8 cellular contexts compared by ENCODE assay signal in genomic region chr2:38075436-38076249, GRCh38. TPM values are rescaled to one million over a fixed set of nuclear protein-coding genes. Genes with fewer than 3 reads are reported as not detected.
DNase-seq lines count a peak whose midpoint lies in the region; ATAC-seq and FAIRE-seq lines count a peak whose summit lies in the region.

TSS of gene CYP1B1 (minus strand) at chr2:38076151. CDS start at chr2:38075388, 763 bp downstream.

- peaks cover 20 to 22% of the 10 kb centered on the region in 2 donors for H3K27me3 ChIP-seq in duodenal mucosa (ENCODE audit: control insufficient read depth in 1 of 2, insufficient read depth in 2 of 2, low read length in 2 of 2)
- peaks cover 19 to 20% of the 10 kb centered on the region in 2 donors for H3K27me3 ChIP-seq in mucosa of rectum (ENCODE audit: control insufficient read depth in 2 of 2, insufficient read depth in 2 of 2, low read length in 2 of 2)

- H3K9ac ChIP-seq in duodenal mucosa (ENCODE audit: low read depth in 1 of 2, low read length in 2 of 2) = no peak within 1 kb of the TSS
- H3K9ac ChIP-seq in mucosa of rectum (ENCODE audit: low read depth in 1 of 2, low read length in 2 of 2) = peak within 1 kb of the TSS in 1 of 2 donors; percentile 65

- H3K9me3 ChIP-seq in duodenal mucosa (ENCODE audit: control insufficient read depth in 1 of 2, low read length in 2 of 2) (no peaks in the 10 kb centered on the region), mucosa of rectum (ENCODE audit: control insufficient read depth in 2 of 2, low read length in 2 of 2) (no peaks in the 10 kb centered on the region)

- H3K4me1 ChIP-seq in duodenal mucosa (ENCODE audit: control insufficient read depth in 1 of 2, insufficient read depth in 2 of 2, low read length in 2 of 2) = peaks cover 4 to 20% of the 10 kb centered on the region in 2 donors
- H3K4me1 ChIP-seq in mucosa of rectum (ENCODE audit: control insufficient read depth in 2 of 2, insufficient read depth in 2 of 2, low read length in 2 of 2) = peaks cover 6 to 14% of the 10 kb centered on the region in 2 donors

- no peak for FAIRE-seq in frontal cortex (lab: Jason Lieb, UNC)

- peak within 1 kb of the TSS; percentile 55 for H3K27ac ChIP-seq in duodenal mucosa (ENCODE audit: low read depth, low read length)
- peak within 1 kb of the TSS; percentile 43 to 62 for H3K27ac ChIP-seq in mucosa of rectum (ENCODE audit: low read depth in 2 of 2, low read length in 2 of 2)

- H3K4me3 ChIP-seq in duodenal mucosa (ENCODE audit: low read depth in 1 of 2, low read length in 2 of 2) = peak within 1 kb of the TSS; percentile 67
- peak within 1 kb of the TSS; percentile 51 to 67 for H3K4me3 ChIP-seq in mucosa of rectum (ENCODE audit: low read length in 2 of 2)

- peak; percentile 14 for DNase-seq in stimulated activated CD8-positive, alpha-beta memory T cell treated with anti-CD3 and anti-CD28 coated beads, Interleukin-15, amount 100 ng/mL, for 24 hours (ENCODE audit: low read depth)
- DNase-seq in stimulated activated CD8-positive, alpha-beta memory T cell treated with anti-CD3 and anti-CD28 coated beads, Interleukin-4, amount 100 ng/mL, for 48 hours = no peak
- DNase-seq in NCI-H510A (lab: John Stamatoyannopoulos, UW) (peak; percentile 27), frontal cortex (ENCODE audit: low spot score in 2 of 2) (no peak)
- no peak for DNase-seq in central memory CD4-positive, alpha-beta T cell

- H3K36me3 ChIP-seq in duodenal mucosa (ENCODE audit: control insufficient read depth in 1 of 2, insufficient read depth in 2 of 2, low read length in 2 of 2) = no peaks in the 10 kb centered on the region
- H3K36me3 ChIP-seq in mucosa of rectum (ENCODE audit: control insufficient read depth in 2 of 2, insufficient read depth in 2 of 2, low read length in 2 of 2) = no peaks in the 10 kb centered on the region

- no peak for ATAC-seq in HG03097 (IDR thresholded peaks at IDR 0.05; ENCODE audit: low FRiP score, unreplicated experiment)

RNA-seq across cellular contexts. Expression of gene CYP1B1, which starts in this region (rescaled TPM):
- 7.3 TPM for total RNA-seq in frontal cortex

Comparison
In these comparisons a context has a peak if more than half of its experiments do, and no peak if none do; other contexts are left out.
1. DNase-seq: peak in stimulated activated CD8-positive, alpha-beta memory T cell treated with anti-CD3 and anti-CD28 coated beads, Interleukin-15, amount 100 ng/mL, for 24 hours (single experiment) and NCI-H510A (single experiment); none in stimulated activated CD8-positive, alpha-beta memory T cell treated with anti-CD3 and anti-CD28 coated beads, Interleukin-4, amount 100 ng/mL, for 48 hours (single experiment), frontal cortex (0 of 2) and central memory CD4-positive, alpha-beta T cell (single experiment).